ENCODE assay signal across 1 cellular context in the genomic region with DNA sequence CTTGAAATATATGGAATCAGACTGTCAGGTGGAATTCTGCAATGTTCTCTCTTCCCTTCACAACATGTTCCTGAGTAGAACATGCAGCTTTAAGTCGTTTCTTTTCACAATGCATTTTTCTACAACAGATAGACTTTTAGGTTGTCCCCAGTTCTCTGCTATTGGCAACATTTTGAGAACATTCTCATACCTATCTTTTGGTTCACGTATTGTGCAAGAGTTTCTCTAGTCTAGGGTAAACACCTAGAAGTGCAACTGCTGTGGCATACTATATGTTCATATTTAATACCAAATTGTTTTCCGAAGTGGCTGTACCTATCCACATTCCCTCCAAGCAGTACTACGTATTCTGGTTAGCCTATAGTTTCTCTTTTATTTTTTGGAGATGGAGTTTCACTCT.
TF ChIP-seq lines count a peak whose summit lies in the region.

No MANE protein-coding gene starts in this region.

TF ChIP-seq in HepG2, 621 proteins besides CTCF, POLR2A, EP300 and RAD21:
- TF ChIP-seq ZFP62 (CRISPR knock-in tag; IDR thresholded peaks at IDR 0.05) (no peak), CEBPB (IDR thresholded peaks at IDR 0.05; ENCODE audit: borderline replicate concordance, low read depth, low read length) (peak; percentile 52)
